ENCODE assay signal across 18 cellular contexts in genomic region chr9:36039696-36040095, GRCh38. TPM values are rescaled to one million over a fixed set of nuclear protein-coding genes. Genes with fewer than 3 reads are reported as not detected.
DNase-seq lines count a peak whose midpoint lies in the region; ATAC-seq and TF ChIP-seq lines count a peak whose summit lies in the region.
"Had no signal": no experiment of that assay in that cellular context is flagged by ENCODE, and none has a peak within 500 bp of the region (broad histone marks: within the 10 kb centered on the region; RNA-seq: fewer than 3 reads in every experiment).

No MANE protein-coding gene starts in this region.

- H3K4me3 ChIP-seq in Loucy (ENCODE audit: low read length, poor library complexity, severe bottlenecking) (peak overlapping the region; percentile 92), choroid plexus epithelial cell (ENCODE audit: low read depth, low read length) (no peak overlapping the region), mesodermal cell (ENCODE audit: extremely low read depth, insufficient read depth, low read length, poor library complexity, severe bottlenecking) (peak overlapping the region; percentile 92)
- H3K4me3 ChIP-seq: ovary, SJCRH30, skin epidermis, upper lobe of left lung had no signal

- H3K4me1 ChIP-seq in Loucy (ENCODE audit: insufficient read depth, low read length, poor library complexity, severe bottlenecking) (peaks cover 61% of the 10 kb centered on the region), mesodermal cell (ENCODE audit: control insufficient read depth, insufficient read depth, low read length, poor library complexity, severe bottlenecking) (peaks cover 34% of the 10 kb centered on the region)

- H3K4me2 ChIP-seq in Loucy (ENCODE audit: low read depth, low read length, poor library complexity, severe bottlenecking) = peak overlapping the region; percentile 73

- TF ChIP-seq CTCF in Loucy (conservative IDR thresholded peaks at IDR 0.05; ENCODE audit: low read length) (no peak), choroid plexus epithelial cell (conservative IDR thresholded peaks at IDR 0.05; ENCODE audit: low read depth, low read length) (no peak)

- DNase-seq in AG08396 (ENCODE audit: low spot score) (peak; percentile 45), choroid plexus epithelial cell (ENCODE audit: low read depth) (peak; percentile 64), NCI-H82 treated with DMSO at 0.1 percent for 48 hours (lab: John Stamatoyannopoulos, UW; ENCODE audit: unreplicated experiment) (no peak), KG1 (lab: John Stamatoyannopoulos, UW) (no peak), NOMO-1 treated with DMSO at 0.1 percent for 48 hours (lab: John Stamatoyannopoulos, UW; ENCODE audit: unreplicated experiment) (no peak)
- DNase-seq: ACHN; activated naive CD4-positive, alpha-beta T cell treated with anti-CD3 and anti-CD28 coated beads, Interleukin-2, amount 50 U/mL, for 16 hours; NCI-H1105 treated with DMSO at 0.1 percent for 48 hours; NCI-H2171 treated with DMSO at 0.1 percent for 48 hours; ovary; SJCRH30; T1000; upper lobe of left lung had no signal

- H3K27me3 ChIP-seq in Loucy (ENCODE audit: insufficient read depth, low read length, poor library complexity, severe bottlenecking) = no peaks in the 10 kb centered on the region
- H3K27me3 ChIP-seq: ovary, SJCRH30, upper lobe of left lung had no signal

- H3K9ac ChIP-seq in Loucy (ENCODE audit: low read depth, low read length, poor library complexity, severe bottlenecking) = peak overlapping the region; percentile 80

- WGBS in mesodermal cell (ENCODE audit: insufficient coverage in 2 of 2), 2 experiments = 80 to 100% methylated on average over 1 of the region's 1 CpG

- H2AFZ ChIP-seq in Loucy (ENCODE audit: low read length) = no peak overlapping the region

- peaks cover 68% of the 10 kb centered on the region for H3K79me2 ChIP-seq in Loucy (ENCODE audit: insufficient read depth, low read length)

- H3K4me3 Mint-ChIP-seq in stimulated activated memory B cell treated with anti-CD40 and anti-IgM and Interleukin-4, amounts not matched to agents 10 μg/mL and 1 μg/mL and 100 μg/mL, for 72 hours = no peak overlapping the region

- H3K9me3 ChIP-seq in Loucy (ENCODE audit: insufficient read depth, low read depth, low read length) (no peaks in the 10 kb centered on the region), mesodermal cell (ENCODE audit: control insufficient read depth, low read length) (peaks cover 7% of the 10 kb centered on the region)
- H3K9me3 ChIP-seq: ovary, SJCRH30, upper lobe of left lung had no signal

- no peaks in the 10 kb centered on the region for H3K36me3 Mint-ChIP-seq in stimulated activated memory B cell treated with anti-CD40 and anti-IgM and Interleukin-4, amounts not matched to agents 10 μg/mL and 1 μg/mL and 100 μg/mL, for 72 hours

- no peaks in the 10 kb centered on the region for H3K9me2 ChIP-seq in Loucy (replicated peaks; ENCODE audit: low read depth, low read length)

- no peaks in the 10 kb centered on the region for H3K27me3 Mint-ChIP-seq in stimulated activated memory B cell treated with anti-CD40 and anti-IgM and Interleukin-4, amounts not matched to agents 10 μg/mL and 1 μg/mL and 100 μg/mL, for 72 hours

- H3K36me3 ChIP-seq in Loucy (ENCODE audit: insufficient read depth, low read length) (no peaks in the 10 kb centered on the region), mesodermal cell (ENCODE audit: control insufficient read depth, insufficient read depth, low read length) (peaks cover 8% of the 10 kb centered on the region)
- H3K36me3 ChIP-seq: ovary, SJCRH30, upper lobe of left lung had no signal

- ATAC-seq in stimulated activated memory B cell treated with anti-CD40 and anti-IgM and Interleukin-4, amounts not matched to agents 10 μg/mL and 1 μg/mL and 100 μg/mL, for 72 hours = no peak
- ATAC-seq: HCT116 had no signal

- H3K27ac Mint-ChIP-seq in stimulated activated memory B cell treated with anti-CD40 and anti-IgM and Interleukin-4, amounts not matched to agents 10 μg/mL and 1 μg/mL and 100 μg/mL, for 72 hours = no peak overlapping the region

- no peak overlapping the region for H3K27ac ChIP-seq in mesodermal cell (ENCODE audit: low read depth, low read length, severe bottlenecking)
- H3K27ac ChIP-seq: ovary, SJCRH30, upper lobe of left lung had no signal

- no peaks in the 10 kb centered on the region for H3K9me3 Mint-ChIP-seq in stimulated activated memory B cell treated with anti-CD40 and anti-IgM and Interleukin-4, amounts not matched to agents 10 μg/mL and 1 μg/mL and 100 μg/mL, for 72 hours

- peaks cover 22% of the 10 kb centered on the region for H3F3A ChIP-seq in Loucy (ENCODE audit: low read depth)

- H3K4me1 Mint-ChIP-seq in stimulated activated memory B cell treated with anti-CD40 and anti-IgM and Interleukin-4, amounts not matched to agents 10 μg/mL and 1 μg/mL and 100 μg/mL, for 72 hours = peaks cover 39% of the 10 kb centered on the region

- H4K20me1 ChIP-seq in Loucy (ENCODE audit: insufficient read depth, low read length, poor library complexity, severe bottlenecking) = peaks cover 29% of the 10 kb centered on the region

RNA-seq across cellular contexts. Expression of gene RECK, which starts 3.0 kb away (rescaled TPM):
- polyA plus RNA-seq in mesodermal cell (2013, experiment 1 of 2) = 32.5 TPM
- polyA plus RNA-seq in mesodermal cell (2013, experiment 2 of 2) = 28.7 TPM

Comparison
In these comparisons a context has a peak if more than half of its experiments do, and no peak if none do; other contexts are left out.
1. DNase-seq: peak in AG08396 (single experiment) and choroid plexus epithelial cell (single experiment); none in NCI-H82 treated with DMSO at 0.1 percent for 48 hours (single experiment), KG1 (single experiment) and NOMO-1 treated with DMSO at 0.1 percent for 48 hours (single experiment).